ENCODE assay signal across 1 cellular context in genomic region chr12:109891731-109892130, GRCh38. TPM values are rescaled to one million over a fixed set of nuclear protein-coding genes. Genes with fewer than 3 reads are reported as not detected.
"Had no signal": no experiment of that assay in that cellular context is flagged by ENCODE, and none has a peak within 500 bp of the region (broad histone marks: within the 10 kb centered on the region; RNA-seq: fewer than 3 reads in every experiment).

No MANE protein-coding gene starts in this region.

RNA-seq across cellular contexts. Expression of gene TRPV4, which starts 58.5 kb away (rescaled TPM):
- total RNA-seq: naive thymus-derived CD8-positive, alpha-beta T cell had no signal
- polyA plus RNA-seq: naive thymus-derived CD8-positive, alpha-beta T cell had no signal
